ENCODE assay signal across 18 cellular contexts in genomic region chr7:20276705-20277472, GRCh38. TPM values are rescaled to one million over a fixed set of nuclear protein-coding genes. Genes with fewer than 3 reads are reported as not detected.
"Had no signal": no experiment of that assay in that cellular context is flagged by ENCODE, and none has a peak within 500 bp of the region (broad histone marks: within the 10 kb centered on the region; RNA-seq: fewer than 3 reads in every experiment).

No MANE protein-coding gene starts in this region.

- H3K27ac ChIP-seq: adrenal gland, cardiac muscle cell, epithelial cell of prostate, tibial nerve, uterus, WERI-Rb-1 had no signal

- H3K4me3 ChIP-seq: adrenal gland, cardiac muscle cell, tibial nerve, uterus had no signal

- DNase-seq: activated CD4-positive, alpha-beta T cell treated with anti-CD3 and anti-CD28 coated beads for 48 hours; activated gamma-delta T cell treated with Interleukin-2 at 50 U/mL for 16 hours; activated T-cell treated with anti-CD3 and anti-CD28 coated beads, Interleukin-2, amount 50 U/mL, for 48 hours; adrenal gland; foreskin melanocyte; mesenchymal stem cell; nucleus accumbens; stimulated activated CD4-positive, alpha-beta T cell treated with anti-CD3 and anti-CD28 coated beads, Interleukin-2, amount 100 ng/mL, for 48 hours; stimulated activated naive B cell treated with anti-CD40 and anti-IgM and Interleukin-4, amounts not matched to agents 10 μg/mL and 1 μg/mL and 100 μg/mL, for 72 hours; substantia nigra; T-helper 17 cell; uterus; WERI-Rb-1 had no signal

- H3K4me3 Mint-ChIP-seq: nephron; stimulated activated naive B cell treated with anti-CD40 and anti-IgM and Interleukin-4, amounts not matched to agents 10 μg/mL and 1 μg/mL and 100 μg/mL, for 72 hours; T-helper 17 cell had no signal

- H3K9me3 ChIP-seq: adrenal gland, tibial nerve, uterus had no signal

- H3K36me3 ChIP-seq: adrenal gland, cardiac muscle cell, tibial nerve, WERI-Rb-1 had no signal

- H3K27me3 Mint-ChIP-seq: stimulated activated naive B cell treated with anti-CD40 and anti-IgM and Interleukin-4, amounts not matched to agents 10 μg/mL and 1 μg/mL and 100 μg/mL, for 72 hours; T-helper 17 cell had no signal

- ATAC-seq: stimulated activated naive B cell treated with anti-CD40 and anti-IgM and Interleukin-4, amounts not matched to agents 10 μg/mL and 1 μg/mL and 100 μg/mL, for 72 hours; T-helper 17 cell had no signal

- H3K27ac Mint-ChIP-seq: nephron; stimulated activated naive B cell treated with anti-CD40 and anti-IgM and Interleukin-4, amounts not matched to agents 10 μg/mL and 1 μg/mL and 100 μg/mL, for 72 hours; T-helper 17 cell had no signal

- H3K4me1 Mint-ChIP-seq: nephron, T-helper 17 cell had no signal

- H3K27me3 ChIP-seq: adrenal gland, cardiac muscle cell, tibial nerve, uterus had no signal

- H3K36me3 Mint-ChIP-seq: stimulated activated naive B cell treated with anti-CD40 and anti-IgM and Interleukin-4, amounts not matched to agents 10 μg/mL and 1 μg/mL and 100 μg/mL, for 72 hours had no signal

- H3K4me1 ChIP-seq: adrenal gland, tibial nerve had no signal

- H3K9me3 Mint-ChIP-seq: nephron; stimulated activated naive B cell treated with anti-CD40 and anti-IgM and Interleukin-4, amounts not matched to agents 10 μg/mL and 1 μg/mL and 100 μg/mL, for 72 hours had no signal

RNA-seq across cellular contexts. Expression of gene MACC1, which starts 59.7 kb away (rescaled TPM):
- total RNA-seq: dermis microvascular lymphatic vessel endothelial cell had no signal
- polyA plus RNA-seq: cardiac muscle cell had no signal
